ENCODE assay signal across 9 cellular contexts in genomic region chr17:45783593-45784292, GRCh38. TPM values are rescaled to one million over a fixed set of nuclear protein-coding genes. Genes with fewer than 3 reads are reported as not detected.
DNase-seq lines count a peak whose midpoint lies in the region; ATAC-seq lines count a peak whose summit lies in the region.
"Had no signal": no experiment of that assay in that cellular context is flagged by ENCODE, and none has a peak within 500 bp of the region (broad histone marks: within the 10 kb centered on the region; RNA-seq: fewer than 3 reads in every experiment).

No MANE protein-coding gene starts in this region.

- ATAC-seq in left cardiac atrium, result peak; percentile 38 to 52

- no peaks in the 10 kb centered on the region for H3K9me3 Mint-ChIP-seq in activated naive CD4-positive, alpha-beta T cell treated with anti-CD3 and anti-CD28 coated beads for 36 hours
- no peaks in the 10 kb centered on the region for H3K9me3 Mint-ChIP-seq in activated CD4-positive, alpha-beta memory T cell treated with anti-CD3 and anti-CD28 coated beads for 36 hours

- CTCF ChIA-PET in activated naive CD4-positive, alpha-beta T cell treated with anti-CD3 and anti-CD28 coated beads for 36 hours (lab: Charles Lee), result interaction anchor here (0.6 to 1.2 kb wide), 4 partner anchors 47 to 977 kb away, joined by 3 to 4 read pairs (median 4); no protein-coding TSS in a partner anchor
- CTCF ChIA-PET in activated CD4-positive, alpha-beta memory T cell treated with anti-CD3 and anti-CD28 coated beads for 36 hours (lab: Charles Lee), result interaction anchor here (0.8 to 1.8 kb wide), 9 partner anchors 12 to 154 kb away, joined by 3 to 9 read pairs (median 3); no protein-coding TSS in a partner anchor

- no peaks in the 10 kb centered on the region for H3K9me3 ChIP-seq in skeletal muscle tissue (ENCODE audit: control insufficient read depth in 3 of 3, low read length in 3 of 3)
- H3K9me3 ChIP-seq: neutrophil had no signal

- no peak overlapping the region for H3K27ac Mint-ChIP-seq in activated naive CD4-positive, alpha-beta T cell treated with anti-CD3 and anti-CD28 coated beads for 36 hours
- H3K27ac Mint-ChIP-seq in activated CD4-positive, alpha-beta memory T cell treated with anti-CD3 and anti-CD28 coated beads for 36 hours, result no peak overlapping the region

- intact Hi-C loops in activated naive CD4-positive, alpha-beta T cell treated with anti-CD3 and anti-CD28 coated beads for 36 hours (cut with micrococcal nuclease), result loop anchor here (1.0 kb wide), 1 partner anchor 49 kb away; no protein-coding TSS in a partner anchor
- intact Hi-C loops in activated CD4-positive, alpha-beta memory T cell treated with anti-CD3 and anti-CD28 coated beads for 36 hours (cut with micrococcal nuclease), result no loop called here
- intact Hi-C loops in left cardiac atrium (cut with DNase I), result no loop called here

- peaks cover 15 to 27% (median 17%) of the 10 kb centered on the region in 3 donors for H3K4me1 ChIP-seq in skeletal muscle tissue (ENCODE audit: control insufficient read depth in 3 of 3, insufficient read depth in 3 of 3, low read length in 3 of 3)

- peak overlapping the region; percentile 30 to 60 (median 46) for H3K4me3 ChIP-seq in skeletal muscle tissue (ENCODE audit: low read length in 3 of 3)

- H3K36me3 ChIP-seq in skeletal muscle tissue (ENCODE audit: control insufficient read depth in 3 of 3, insufficient read depth in 3 of 3, low read length in 3 of 3), result no peaks in the 10 kb centered on the region
- H3K36me3 ChIP-seq: neutrophil had no signal

- peaks cover 51% of the 10 kb centered on the region for H3K27me3 Mint-ChIP-seq in activated naive CD4-positive, alpha-beta T cell treated with anti-CD3 and anti-CD28 coated beads for 36 hours (ENCODE audit: low read depth)
- peaks cover 43% of the 10 kb centered on the region for H3K27me3 Mint-ChIP-seq in activated CD4-positive, alpha-beta memory T cell treated with anti-CD3 and anti-CD28 coated beads for 36 hours

- H3K36me3 Mint-ChIP-seq in activated naive CD4-positive, alpha-beta T cell treated with anti-CD3 and anti-CD28 coated beads for 36 hours (ENCODE audit: low read depth), result no peaks in the 10 kb centered on the region
- no peaks in the 10 kb centered on the region for H3K36me3 Mint-ChIP-seq in activated CD4-positive, alpha-beta memory T cell treated with anti-CD3 and anti-CD28 coated beads for 36 hours

- no peak overlapping the region for H3K27ac ChIP-seq in skeletal muscle tissue (ENCODE audit: low read depth, low read length)
- H3K27ac ChIP-seq: neutrophil had no signal

- H3K4me1 Mint-ChIP-seq in activated naive CD4-positive, alpha-beta T cell treated with anti-CD3 and anti-CD28 coated beads for 36 hours (ENCODE audit: low read depth), result peaks cover 4% of the 10 kb centered on the region
- H3K4me1 Mint-ChIP-seq in activated CD4-positive, alpha-beta memory T cell treated with anti-CD3 and anti-CD28 coated beads for 36 hours (ENCODE audit: low read depth), result peaks cover 5% of the 10 kb centered on the region

- H3K9ac ChIP-seq in skeletal muscle tissue (ENCODE audit: low read depth in 1 of 3, low read length in 3 of 3), result peak overlapping the region in 1 of 3 donors; percentile 43

- peaks cover 29 to 65% (median 52%) of the 10 kb centered on the region in 3 donors for H3K27me3 ChIP-seq in skeletal muscle tissue (ENCODE audit: control insufficient read depth in 3 of 3, insufficient read depth in 3 of 3, low read length in 3 of 3)

- peak overlapping the region; percentile 67 for H3K4me3 Mint-ChIP-seq in activated naive CD4-positive, alpha-beta T cell treated with anti-CD3 and anti-CD28 coated beads for 36 hours
- peak overlapping the region; percentile 67 for H3K4me3 Mint-ChIP-seq in activated CD4-positive, alpha-beta memory T cell treated with anti-CD3 and anti-CD28 coated beads for 36 hours

- POLR2A ChIA-PET in activated CD4-positive, alpha-beta memory T cell treated with anti-CD3 and anti-CD28 coated beads for 36 hours (lab: Charles Lee), result no interaction called here

- peak; percentile 9 for DNase-seq in activated naive CD4-positive, alpha-beta T cell treated with anti-CD3 and anti-CD28 coated beads for 36 hours
- no peak for DNase-seq in activated naive CD4-positive, alpha-beta T cell (lab: John Stamatoyannopoulos, UW)
- DNase-seq in activated CD4-positive, alpha-beta memory T cell treated with anti-CD3 and anti-CD28 coated beads for 36 hours, result no peak
- no peak for DNase-seq in left cardiac atrium
- no peak for DNase-seq in cortex of kidney (lab: John Stamatoyannopoulos, UW)
- no peak for DNase-seq in midbrain (lab: John Stamatoyannopoulos, UW)
- DNase-seq in SIG-M5 (lab: John Stamatoyannopoulos, UW), result no peak

RNA-seq across cellular contexts. Expression of gene CRHR1, which starts 0.4 kb away (rescaled TPM):
- not detected for total RNA-seq in activated naive CD4-positive, alpha-beta T cell treated with anti-CD3 and anti-CD28 coated beads for 36 hours
- not detected for total RNA-seq in activated CD4-positive, alpha-beta memory T cell treated with anti-CD3 and anti-CD28 coated beads for 36 hours
- not detected for total RNA-seq in left cardiac atrium
- total RNA-seq in skeletal muscle tissue, result 0.52 TPM
